ENCODE assay signal across 13 cellular contexts in genomic region chr15:48939686-48940085, GRCh38. TPM values are rescaled to one million over a fixed set of nuclear protein-coding genes. Genes with fewer than 3 reads are reported as not detected.
A peak's percentile ranks its signal among the peaks of the same experiment; 100 is the strongest.
DNase-seq lines count a peak whose midpoint lies in the region; ATAC-seq and TF ChIP-seq lines count a peak whose summit lies in the region.
"Had no signal": no experiment of that assay in that cellular context is flagged by ENCODE, and none has a peak within 500 bp of the region (broad histone marks: within the 10 kb centered on the region; RNA-seq: fewer than 3 reads in every experiment).

No MANE protein-coding gene starts in this region.

- H3K36me3 ChIP-seq in mammary epithelial cell (ENCODE audit: insufficient read depth, low read length), result no peaks in the 10 kb centered on the region
- no peaks in the 10 kb centered on the region for H3K36me3 ChIP-seq in osteoblast (ENCODE audit: insufficient read depth, low read length)
- H3K36me3 ChIP-seq: tibial nerve had no signal

- TF ChIP-seq CTCF in mammary epithelial cell (conservative IDR thresholded peaks at IDR 0.05 in 1 of 2, IDR thresholded peaks at IDR 0.05 in 1 of 2; ENCODE audit: extremely low read depth in 1 of 2, insufficient read depth in 1 of 2, low read depth in 1 of 2, low read length in 2 of 2) (no peak), osteoblast (IDR thresholded peaks at IDR 0.05; ENCODE audit: extremely low read depth, low read depth, low read length) (no peak)

- H2AFZ ChIP-seq in mammary epithelial cell (ENCODE audit: low read depth, low read length), result no peak overlapping the region
- no peak overlapping the region for H2AFZ ChIP-seq in osteoblast (ENCODE audit: low read length)

- dilution Hi-C loops in mammary epithelial cell (cut with HindIII; ENCODE audit: low sequenced_read_pairs), result no loop called here

- in situ Hi-C loops in mammary epithelial cell (cut with MboI; ENCODE audit: low sequenced_read_pairs in 2 of 2), result no loop called here

- H4K20me1 ChIP-seq in mammary epithelial cell (ENCODE audit: insufficient read depth, low read length), result no peaks in the 10 kb centered on the region
- H4K20me1 ChIP-seq in osteoblast (ENCODE audit: insufficient read depth, low read length), result no peaks in the 10 kb centered on the region

- H3K4me3 ChIP-seq in mammary epithelial cell (replicated peaks in 1 of 3; ENCODE audit: insufficient read depth in 1 of 3, low read depth in 2 of 3, low read length in 3 of 3) (no peak overlapping the region), osteoblast (ENCODE audit: insufficient read depth, low read length) (no peak overlapping the region)
- H3K4me3 ChIP-seq: tibial nerve had no signal

- H3K9ac ChIP-seq in mammary epithelial cell (ENCODE audit: insufficient read depth, low read length), result no peak overlapping the region

- no peaks in the 10 kb centered on the region for H3K9me3 ChIP-seq in mammary epithelial cell (replicated peaks; ENCODE audit: insufficient read depth, low read length)
- no peaks in the 10 kb centered on the region for H3K9me3 ChIP-seq in osteoblast (ENCODE audit: low read depth, low read length)
- H3K9me3 ChIP-seq: tibial nerve had no signal

- intact Hi-C loops in mammary epithelial cell (cut with micrococcal nuclease), result no loop called here
- intact Hi-C loops in sciatic nerve (cut with DNase I), result no loop called here

- H3K4me2 ChIP-seq in mammary epithelial cell (ENCODE audit: insufficient read depth, low read depth, low read length) (no peak overlapping the region), osteoblast (ENCODE audit: insufficient read depth, low read length) (peak overlapping the region; percentile 49)

- WGBS in mammary epithelial cell (ENCODE audit: low coverage, missing lambda C conversion rate), result 91% methylated on average over 2 of the region's 2 CpGs

- ATAC-seq in sciatic nerve (no peak), GM21619 (IDR thresholded peaks at IDR 0.05; ENCODE audit: unreplicated experiment) (no peak), GM21786 (IDR thresholded peaks at IDR 0.05; ENCODE audit: unreplicated experiment) (no peak)
- ATAC-seq: T-cell had no signal

- H3K27ac ChIP-seq in mammary epithelial cell (ENCODE audit: insufficient read depth, low read depth, low read length) (peak overlapping the region; percentile 72), osteoblast (ENCODE audit: low read depth, low read length) (peak overlapping the region; percentile 96)
- H3K27ac ChIP-seq: 22Rv1 had no signal

- peaks cover 3% of the 10 kb centered on the region for H3K79me2 ChIP-seq in mammary epithelial cell (ENCODE audit: insufficient read depth, low read length)
- no peaks in the 10 kb centered on the region for H3K79me2 ChIP-seq in osteoblast (ENCODE audit: insufficient read depth, low read length)

- H3K27me3 ChIP-seq in mammary epithelial cell (ENCODE audit: insufficient read depth, low read length), result no peaks in the 10 kb centered on the region
- no peaks in the 10 kb centered on the region for H3K27me3 ChIP-seq in osteoblast (ENCODE audit: insufficient read depth, low read length)
- H3K27me3 ChIP-seq: tibial nerve had no signal

- TSS peak; percentile 70 for BruUV-seq in mammary epithelial cell (replicated peaks; lab: Mats Ljungman, UMichigan)

- DNase-seq in DMS53 (lab: John Stamatoyannopoulos, UW) (peak; percentile 8), DMS53 treated with DMSO at 0.1 percent for 48 hours (lab: John Stamatoyannopoulos, UW; ENCODE audit: unreplicated experiment) (no peak), M059J (ENCODE audit: low read depth) (peak; percentile 96), mammary epithelial cell (peak; percentile 94), osteoblast (ENCODE audit: insufficient read length, low spot score, missing footprints) (no peak), sciatic nerve (ENCODE audit: low spot score) (no peak)
- DNase-seq: cortex of kidney, KBM-7, T-cell had no signal

- CTCF ChIA-PET in mammary epithelial cell (lab: Charles Lee; ENCODE audit: low non-redundant PET), result no interaction called here

- H3K4me1 ChIP-seq in mammary epithelial cell (ENCODE audit: insufficient read depth, low read length), result peaks cover 36% of the 10 kb centered on the region
- peaks cover 56% of the 10 kb centered on the region for H3K4me1 ChIP-seq in osteoblast (ENCODE audit: insufficient read depth, low read length)

RNA-seq across cellular contexts. Expression of gene SHC4, which starts 24.0 kb away (rescaled TPM):
- 1.0 and 1.5 TPM in 2 replicates for total RNA-seq in M059J (2014; rRNA removed; shearing (Covaris generic))
- total RNA-seq in mammary epithelial cell (10 to 100 TPM in 1 of 2 donors, 1 to 10 TPM in 1; 5.5 to 23.8 TPM), osteoblast (0.72 and 1.5 TPM in 2 replicates), sciatic nerve (74.2 TPM)
- 3.0 TPM for polyA plus RNA-seq in mammary epithelial cell
- polyA minus RNA-seq in mammary epithelial cell, result 1.9 TPM

Comparison
In these comparisons a context has a peak if more than half of its experiments do, and no peak if none do; other contexts are left out.
1. DNase-seq: peak in DMS53 (single experiment), M059J (single experiment) and mammary epithelial cell (single experiment); none in DMS53 treated with DMSO at 0.1 percent for 48 hours (single experiment), osteoblast (single experiment) and sciatic nerve (single experiment).